ENCODE assay signal across 21 cellular contexts in the genomic region with DNA sequence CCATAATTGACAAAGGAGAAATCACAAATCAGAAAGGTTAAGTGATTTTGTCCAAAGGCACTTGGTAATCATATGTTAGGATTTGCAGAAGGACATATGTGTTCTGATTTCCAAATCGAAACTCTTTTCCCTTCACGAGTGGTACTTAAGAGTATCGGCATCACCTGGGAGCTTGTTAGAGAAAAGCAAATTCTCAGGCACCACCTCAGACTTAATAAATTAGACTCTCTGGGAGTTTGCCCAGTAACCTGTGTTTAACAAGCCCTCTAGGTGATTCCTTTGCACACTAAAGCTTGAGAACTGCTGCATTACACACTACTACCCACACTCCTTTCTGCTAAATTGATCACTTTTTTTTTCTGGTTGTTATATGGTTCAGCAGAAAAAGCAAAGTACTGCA.
"Had no signal": no experiment of that assay in that cellular context is flagged by ENCODE, and none has a peak within 500 bp of the region (broad histone marks: within the 10 kb centered on the region; RNA-seq: fewer than 3 reads in every experiment).

No MANE protein-coding gene starts in this region.

- H3K27me3 ChIP-seq: breast epithelium, SJSA1 had no signal

- H3K4me1 ChIP-seq: breast epithelium, SJSA1 had no signal

- H3K4me3 ChIP-seq: breast epithelium, SJSA1 had no signal

- H3K27ac ChIP-seq: breast epithelium, SJSA1 had no signal

- ATAC-seq: activated CD4-positive, CD25-positive, alpha-beta regulatory T cell treated with anti-CD3 and anti-CD28 coated beads, Interleukin-2, amount 50 U/mL, for 24 hours; activated CD8-positive, alpha-beta T cell treated with anti-CD3 and anti-CD28 coated beads, Interleukin-2, amount 10 ng/mL, durations not matched to agents 7 days and 5 days had no signal

- H3K9me3 ChIP-seq: breast epithelium, SJSA1 had no signal

- DNase-seq: activated CD4-positive, alpha-beta T cell treated with anti-CD3 and anti-CD28 coated beads for 4 hours; activated CD8-positive, alpha-beta T cell treated with anti-CD3 and anti-CD28 coated beads, Interleukin-2, amount 10 ng/mL, durations not matched to agents 7 days and 5 days; activated effector memory CD4-positive, alpha-beta T cell treated with Interleukin-2 at 50 U/mL for 16 hours; activated naive CD4-positive, alpha-beta T cell; activated T-cell treated with anti-CD3 and anti-CD28 coated beads, Interleukin-2, amount 50 U/mL, for 24 hours; aorta; central memory CD4-positive, alpha-beta T cell; Kasumi-1; KBM-7; NCI-H1048; NCI-H146; NCI-H187 treated with DMSO at 0.1 percent for 48 hours; NCI-H2081 treated with DMSO at 0.1 percent for 48 hours; NCI-H345; NCI-H510A; NCI-H69; OCI-M1; SHP77 had no signal

- H3K36me3 ChIP-seq: breast epithelium, SJSA1 had no signal
